8 cellular contexts compared by ENCODE assay signal in the genomic region with DNA sequence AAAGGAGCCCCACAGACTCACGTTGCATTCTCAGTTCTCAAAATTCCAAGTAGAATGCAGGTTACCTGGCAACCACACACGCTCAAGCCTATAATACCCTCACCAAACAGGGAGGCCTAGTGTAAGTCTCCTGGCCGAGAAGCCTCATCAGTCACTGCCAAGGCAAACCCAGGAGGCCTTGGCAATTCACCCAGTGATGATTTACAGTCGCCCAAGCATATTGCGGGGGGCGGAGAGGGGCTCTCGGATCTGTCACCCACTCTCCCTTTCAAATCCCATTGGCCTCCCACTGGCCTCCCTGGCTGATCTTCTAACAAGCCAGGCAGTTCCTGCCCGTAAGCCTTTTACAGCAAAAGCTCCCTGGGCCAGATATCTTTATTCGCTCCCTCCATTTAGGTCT. TPM values are rescaled to one million over a fixed set of nuclear protein-coding genes. Genes with fewer than 3 reads are reported as not detected.
DNase-seq lines count a peak whose midpoint lies in the region; ATAC-seq and TF ChIP-seq lines count a peak whose summit lies in the region.

No MANE protein-coding gene starts in this region.

- WGBS in prostate gland, result under 1% methylated on average over 9 of the region's 9 CpGs

- H3K27ac ChIP-seq in SJCRH30 (peak overlapping the region; percentile 87), prostate gland (peak overlapping the region; percentile 83 to 85)

- H3K4me1 ChIP-seq in SJCRH30, result peaks cover 20% of the 10 kb centered on the region
- peaks cover 30% of the 10 kb centered on the region for H3K4me1 ChIP-seq in prostate gland (replicated peaks)

- ATAC-seq in HG03460 (IDR thresholded peaks at IDR 0.05; ENCODE audit: unreplicated experiment), result no peak

- peak overlapping the region; percentile 87 for H3K4me3 ChIP-seq in SJCRH30
- H3K4me3 ChIP-seq in prostate gland, result peak overlapping the region; percentile 92 to 97

- intact Hi-C loops in prostate gland (cut with DNase I), result loop anchor here (5.0 kb wide), 2 partner anchors 35 to 85 kb away; a partner anchor contains a TSS

- no peak for TF ChIP-seq POLR2A in prostate gland (IDR thresholded peaks at IDR 0.05)

- H3K9me3 ChIP-seq in SJCRH30 (replicated peaks) (no peaks in the 10 kb centered on the region), prostate gland (no peaks in the 10 kb centered on the region)

- peak; percentile 13 for DNase-seq in HCEC 1CT
- peak in 1 of 2 experiments; percentile 42 for DNase-seq in SJCRH30
- DNase-seq in fibroblast of peridontal ligament (ENCODE audit: extremely low read depth), result peak; percentile 33
- no peak for DNase-seq in prostate gland (ENCODE audit: low spot score)
- DNase-seq in MV-4-11 (lab: John Stamatoyannopoulos, UW), result no peak
- no peak for DNase-seq in NCI-H1694 (lab: John Stamatoyannopoulos, UW)
- DNase-seq in activated CD4-positive, alpha-beta T cell treated with anti-CD3 and anti-CD28 coated beads for 4 hours, result no peak

- no peak for TF ChIP-seq CTCF in prostate gland (IDR thresholded peaks at IDR 0.05)

- H3K36me3 ChIP-seq in SJCRH30, result peaks cover 19% of the 10 kb centered on the region
- no peaks in the 10 kb centered on the region for H3K36me3 ChIP-seq in prostate gland

- H3K27me3 ChIP-seq in SJCRH30 (no peaks in the 10 kb centered on the region), prostate gland (replicated peaks; ENCODE audit: insufficient read depth) (no peaks in the 10 kb centered on the region)

RNA-seq across cellular contexts. Expression of a gene that starts 1.1 kb away (rescaled TPM):
- 86.0 and 111 TPM in 2 replicates for total RNA-seq in SJCRH30 (2014; rRNA removed; shearing (Covaris generic))
- total RNA-seq in prostate gland, result 100 to 1,000 TPM; 107 to 269 TPM

RNA-seq across cellular contexts. Expression of a gene that starts 32.1 kb away (rescaled TPM):
- total RNA-seq in SJCRH30 (2014; rRNA removed; shearing (Covaris generic)), result 23.0 and 23.8 TPM in 2 replicates
- total RNA-seq in prostate gland, result 10 to 100 TPM; 55.9 to 93.3 TPM

RNA-seq across cellular contexts. Expression of a gene that starts 38.1 kb away (rescaled TPM):
- total RNA-seq in SJCRH30 (2014; rRNA removed; shearing (Covaris generic)), result 26.9 and 28.1 TPM in 2 replicates
- total RNA-seq in prostate gland, result 10 to 100 TPM; 30.3 to 34.2 TPM

RNA-seq across cellular contexts. Expression of a gene that starts 46.6 kb away (rescaled TPM):
- 0.12 TPM in 1 of 2 replicates, not detected in the other for total RNA-seq in SJCRH30 (2014; rRNA removed; shearing (Covaris generic))
- 1 to 10 TPM; 2.8 to 4.3 TPM for total RNA-seq in prostate gland

Comparison
In these comparisons a context has a peak if more than half of its experiments do, and no peak if none do; other contexts are left out.
1. DNase-seq: peak in HCEC 1CT (single experiment) and fibroblast of peridontal ligament (single experiment); none in prostate gland (single experiment), MV-4-11 (single experiment), NCI-H1694 (single experiment) and activated CD4-positive, alpha-beta T cell treated with anti-CD3 and anti-CD28 coated beads for 4 hours (0 of 2).